23 cellular contexts compared by ENCODE assay signal in the genomic region with DNA sequence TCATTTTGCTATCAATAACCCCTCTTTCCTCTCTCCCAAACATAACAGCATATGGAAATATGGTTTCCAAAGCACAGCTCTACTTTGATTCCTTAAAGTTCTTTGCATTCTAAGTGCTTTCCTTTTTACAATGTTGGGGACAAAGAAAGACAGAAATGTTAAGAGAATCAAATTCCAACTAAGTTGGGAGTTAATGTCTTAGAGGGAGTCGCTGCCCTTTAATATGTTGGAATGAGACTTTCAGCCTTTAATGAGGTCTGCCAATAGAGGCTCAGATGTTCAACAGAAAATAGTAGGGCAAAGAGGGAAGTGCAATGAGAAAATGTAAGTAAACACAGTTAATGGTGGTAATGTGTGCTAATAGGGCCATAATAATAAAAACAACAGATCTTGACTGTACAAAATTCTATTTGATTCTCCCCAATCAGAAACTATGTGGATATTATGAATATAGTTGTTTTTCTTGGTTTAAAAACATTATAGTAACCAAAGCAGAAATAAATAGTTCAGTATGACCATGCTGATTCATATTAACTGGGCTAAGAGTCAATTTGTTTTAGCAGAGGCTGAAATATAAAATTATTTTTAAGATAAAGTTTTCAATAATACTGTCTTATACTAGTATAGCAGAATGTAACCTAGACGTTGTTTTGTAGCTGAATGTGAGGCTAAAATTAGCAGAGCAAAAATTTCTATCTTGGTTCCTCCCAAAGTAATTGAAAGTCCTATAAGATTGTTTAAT. TPM values are rescaled to one million over a fixed set of nuclear protein-coding genes. Genes with fewer than 3 reads are reported as not detected.
DNase-seq lines count a peak whose midpoint lies in the region; ATAC-seq and TF ChIP-seq lines count a peak whose summit lies in the region.
"Had no signal": no experiment of that assay in that cellular context is flagged by ENCODE, and none has a peak within 500 bp of the region (broad histone marks: within the 10 kb centered on the region; RNA-seq: fewer than 3 reads in every experiment).

No MANE protein-coding gene starts in this region.

- H3K4me3 Mint-ChIP-seq in WTC11: no peak overlapping the region
- H3K4me3 Mint-ChIP-seq in nephron: no peak overlapping the region
- no peak overlapping the region for H3K4me3 Mint-ChIP-seq in activated naive CD4-positive, alpha-beta T cell treated with anti-CD3 and anti-CD28 coated beads for 36 hours
- H3K4me3 Mint-ChIP-seq: natural killer cell, type B pancreatic cell had no signal

- H3K27me3 Mint-ChIP-seq in WTC11 (ENCODE audit: low read depth): no peaks in the 10 kb centered on the region
- no peaks in the 10 kb centered on the region for H3K27me3 Mint-ChIP-seq in nephron (ENCODE audit: low read depth)
- no peaks in the 10 kb centered on the region for H3K27me3 Mint-ChIP-seq in activated naive CD4-positive, alpha-beta T cell treated with anti-CD3 and anti-CD28 coated beads for 36 hours (ENCODE audit: low read depth)
- H3K27me3 Mint-ChIP-seq: type B pancreatic cell had no signal

- CTCF ChIA-PET in HEK293 (lab: Yijun Ruan, JAX) (interaction anchor here (0.8 to 1.7 kb wide), 2 partner anchors 10 to 52 kb away, joined by 3 to 4 read pairs; a partner anchor contains a TSS), WTC11 (lab: Charles Lee) (no interaction called here)
- CTCF ChIA-PET in activated naive CD4-positive, alpha-beta T cell treated with anti-CD3 and anti-CD28 coated beads for 36 hours (lab: Charles Lee): interaction anchor here (0.5 to 1.5 kb wide), 3 partner anchors 8 to 51 kb away, joined by 3 to 6 read pairs (median 3); no protein-coding TSS in a partner anchor

- H3K36me3 ChIP-seq in HEK293 (ENCODE audit: control insufficient read depth in 2 of 2, insufficient read depth in 1 of 2, low read length in 2 of 2) (no peaks in the 10 kb centered on the region), BE2C (no peaks in the 10 kb centered on the region), right atrium auricular region (no peaks in the 10 kb centered on the region)
- H3K36me3 ChIP-seq: esophagus muscularis mucosa, WERI-Rb-1 had no signal

- H3K27ac Mint-ChIP-seq in WTC11 (peak overlapping the region; percentile 75), nephron (peak overlapping the region; percentile 28 to 73 (median 31))
- no peak overlapping the region for H3K27ac Mint-ChIP-seq in activated naive CD4-positive, alpha-beta T cell treated with anti-CD3 and anti-CD28 coated beads for 36 hours
- H3K27ac Mint-ChIP-seq: natural killer cell, type B pancreatic cell had no signal

- H3K4me3 ChIP-seq in HEK293 (ENCODE audit: low read depth, low read length) (no peak overlapping the region), BE2C (ENCODE audit: low read depth, low read length) (no peak overlapping the region), right atrium auricular region (no peak overlapping the region)
- H3K4me3 ChIP-seq: esophagus muscularis mucosa had no signal

- TF ChIP-seq CTCF in HEK293 (tag by site-specific recombination; IDR thresholded peaks at IDR 0.05) (no peak), WTC11 (IDR thresholded peaks at IDR 0.05) (no peak), nephron (IDR thresholded peaks at IDR 0.05; ENCODE audit: unreplicated experiment in 3 of 3) (no peak), BE2C (IDR thresholded peaks at IDR 0.05; ENCODE audit: low read depth, low read length) (no peak), right atrium auricular region (IDR thresholded peaks at IDR 0.05) (no peak)

- H3K4me1 ChIP-seq in HEK293 (ENCODE audit: control insufficient read depth, insufficient read depth, low read length) (peaks cover 5% of the 10 kb centered on the region), BE2C (no peaks in the 10 kb centered on the region), right atrium auricular region (peaks cover 0 to 21% of the 10 kb centered on the region in 2 donors)

- no peaks in the 10 kb centered on the region for H3K9me3 ChIP-seq in HEK293 (ENCODE audit: control insufficient read depth, insufficient read depth, low read depth, low read length)
- H3K9me3 ChIP-seq in BE2C: no peaks in the 10 kb centered on the region
- H3K9me3 ChIP-seq in right atrium auricular region: no peaks in the 10 kb centered on the region
- H3K9me3 ChIP-seq: esophagus muscularis mucosa had no signal

- intact Hi-C loops in activated naive CD4-positive, alpha-beta T cell treated with anti-CD3 and anti-CD28 coated beads for 36 hours (cut with micrococcal nuclease): no loop called here

- H3K9me3 Mint-ChIP-seq in WTC11 (no peaks in the 10 kb centered on the region), nephron (no peaks in the 10 kb centered on the region)
- no peaks in the 10 kb centered on the region for H3K9me3 Mint-ChIP-seq in activated naive CD4-positive, alpha-beta T cell treated with anti-CD3 and anti-CD28 coated beads for 36 hours
- H3K9me3 Mint-ChIP-seq: natural killer cell, type B pancreatic cell had no signal

- H3K36me3 Mint-ChIP-seq in WTC11: no peaks in the 10 kb centered on the region
- H3K36me3 Mint-ChIP-seq in nephron (ENCODE audit: low read depth): no peaks in the 10 kb centered on the region
- H3K36me3 Mint-ChIP-seq in activated naive CD4-positive, alpha-beta T cell treated with anti-CD3 and anti-CD28 coated beads for 36 hours (ENCODE audit: low read depth): no peaks in the 10 kb centered on the region
- H3K36me3 Mint-ChIP-seq: natural killer cell, type B pancreatic cell had no signal

- H3K4me1 Mint-ChIP-seq in WTC11 (peaks cover 66% of the 10 kb centered on the region), nephron (peaks cover 6% of the 10 kb centered on the region)
- H3K4me1 Mint-ChIP-seq in activated naive CD4-positive, alpha-beta T cell treated with anti-CD3 and anti-CD28 coated beads for 36 hours (ENCODE audit: low read depth): peaks cover 25% of the 10 kb centered on the region

- DNase-seq in WTC11 (ENCODE audit: low spot score) (no peak), NCI-H1105 treated with DMSO at 0.1 percent for 48 hours (lab: John Stamatoyannopoulos, UW) (no peak), BE2C (no peak), right atrium auricular region (ENCODE audit: low spot score) (no peak)
- no peak for DNase-seq in activated naive CD4-positive, alpha-beta T cell treated with anti-CD3 and anti-CD28 coated beads for 36 hours
- DNase-seq: activated CD4-positive, alpha-beta T cell treated with anti-CD3 and anti-CD28 coated beads, Interleukin-2, amount 50 U/mL, for 48 hours; activated naive CD4-positive, alpha-beta T cell; anterior cingulate cortex; cerebellar nuclear complex; DND-41; effector CD4-positive, alpha-beta T cell; natural killer cell; NCI-H1436; NCI-H526; SHP77; stimulated activated CD4-positive, alpha-beta T cell treated with anti-CD3 and anti-CD28 coated beads, Interleukin-4, amount 100 ng/mL, for 1 hour; stimulated activated naive CD8-positive, alpha-beta T cell treated with anti-CD3 and anti-CD28 coated beads, Interleukin-15, Interleukin-2, amounts not matched to agents 100 U/mL and 50 U/mL, for 24 hours; WERI-Rb-1 had no signal

- H3K27ac ChIP-seq in HEK293 (ENCODE audit: extremely low read depth, low read depth, low read length) (no peak overlapping the region), right atrium auricular region (peak overlapping the region in 1 of 2 donors; percentile 49)
- H3K27ac ChIP-seq: WERI-Rb-1 had no signal

- no peak for ATAC-seq in WTC11
- ATAC-seq: HCT116; natural killer cell; stimulated activated naive CD8-positive, alpha-beta T cell treated with anti-CD3 and anti-CD28 coated beads, Interleukin-15, Interleukin-2, amounts not matched to agents 100 U/mL and 50 U/mL, for 24 hours had no signal

- POLR2A ChIA-PET in HEK293 (lab: Yijun Ruan, JAX): no interaction called here
- POLR2A ChIA-PET in WTC11 (lab: Charles Lee): no interaction called here

- H3K27me3 ChIP-seq in BE2C: peaks cover 41% of the 10 kb centered on the region
- H3K27me3 ChIP-seq in right atrium auricular region: no peaks in the 10 kb centered on the region
- H3K27me3 ChIP-seq: esophagus muscularis mucosa had no signal

TF ChIP-seq in HEK293, 187 proteins besides CTCF, POLR2A, EP300 and RAD21:
- peak; percentile 59 for TF ChIP-seq WT1 (tag by site-specific recombination; IDR thresholded peaks at IDR 0.05)
- TF ChIP-seq TCF7L2 (IDR thresholded peaks at IDR 0.05; ENCODE audit: borderline replicate concordance, low read depth, low read length): no peak
TF ChIP-seq in HEK293: peak in this region for 1.

TF ChIP-seq in WTC11, 78 proteins besides CTCF, POLR2A, EP300 and RAD21 (continues in another document):
- TF ChIP-seq ZNF317 (CRISPR knock-in tag; IDR thresholded peaks at IDR 0.05; ENCODE audit: borderline replicate concordance, low read depth): no peak
- no peak for TF ChIP-seq FOXK1 (CRISPR knock-in tag; IDR thresholded peaks at IDR 0.05)
- no peak for TF ChIP-seq JAZF1 (CRISPR knock-in tag; IDR thresholded peaks at IDR 0.05)
- TF ChIP-seq, protein P1, sequence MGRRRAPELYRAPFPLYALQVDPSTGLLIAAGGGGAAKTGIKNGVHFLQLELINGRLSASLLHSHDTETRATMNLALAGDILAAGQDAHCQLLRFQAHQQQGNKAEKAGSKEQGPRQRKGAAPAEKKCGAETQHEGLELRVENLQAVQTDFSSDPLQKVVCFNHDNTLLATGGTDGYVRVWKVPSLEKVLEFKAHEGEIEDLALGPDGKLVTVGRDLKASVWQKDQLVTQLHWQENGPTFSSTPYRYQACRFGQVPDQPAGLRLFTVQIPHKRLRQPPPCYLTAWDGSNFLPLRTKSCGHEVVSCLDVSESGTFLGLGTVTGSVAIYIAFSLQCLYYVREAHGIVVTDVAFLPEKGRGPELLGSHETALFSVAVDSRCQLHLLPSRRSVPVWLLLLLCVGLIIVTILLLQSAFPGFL (CRISPR knock-in tag; IDR thresholded peaks at IDR 0.05; ENCODE audit: borderline replicate concordance): no peak
- TF ChIP-seq PRRX2 (CRISPR knock-in tag; IDR thresholded peaks at IDR 0.05): no peak
- TF ChIP-seq FOXJ3 (CRISPR knock-in tag; IDR thresholded peaks at IDR 0.05; ENCODE audit: borderline replicate concordance): no peak
- TF ChIP-seq ZNF416 (CRISPR knock-in tag; IDR thresholded peaks at IDR 0.05): no peak
- TF ChIP-seq CREM (CRISPR knock-in tag; IDR thresholded peaks at IDR 0.05): no peak
- TF ChIP-seq, protein P2, sequence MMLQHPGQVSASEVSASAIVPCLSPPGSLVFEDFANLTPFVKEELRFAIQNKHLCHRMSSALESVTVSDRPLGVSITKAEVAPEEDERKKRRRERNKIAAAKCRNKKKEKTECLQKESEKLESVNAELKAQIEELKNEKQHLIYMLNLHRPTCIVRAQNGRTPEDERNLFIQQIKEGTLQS (CRISPR knock-in tag; conservative IDR thresholded peaks at IDR 0.05): no peak
- no peak for TF ChIP-seq TP53 (CRISPR knock-in tag; IDR thresholded peaks at IDR 0.05)
- TF ChIP-seq SP1 (CRISPR knock-in tag; conservative IDR thresholded peaks at IDR 0.05): no peak

RNA-seq across cellular contexts. Expression of a gene that starts 10.3 kb away (rescaled TPM):
- total RNA-seq in WTC11 (2021) (114 to 125 TPM (median 116 TPM) in 3 replicates), right atrium auricular region (10 to 100 TPM; 26.1 to 40.8 TPM)
- 10 to 100 TPM; 19.5 to 19.7 TPM for total RNA-seq in activated naive CD4-positive, alpha-beta T cell treated with anti-CD3 and anti-CD28 coated beads for 36 hours
- 1.2 TPM for polyA plus RNA-seq in BE2C (2012; ENCODE audit: insufficient read depth, insufficient read length, low read depth)
